Comparison of ENCODE assay signal across 8 cellular contexts in genomic region chr9:135439916-135440315, GRCh38.
"Had no signal": no experiment of that assay in that cellular context is flagged by ENCODE, and none has a peak within 500 bp of the region (broad histone marks: within the 10 kb centered on the region; RNA-seq: fewer than 3 reads in every experiment).

No MANE protein-coding gene starts in this region.

- H3K4me3 ChIP-seq: GM23248, HAP-1 had no signal

- ATAC-seq: HCT116, HepG2 had no signal

- H2AFZ ChIP-seq: GM23248 had no signal

- DNase-seq: GM23248, GOT3, HFFc6, KG1 had no signal

- H3K9me3 ChIP-seq: HAP-1 had no signal

- H3K4me3 Mint-ChIP-seq: HFFc6 had no signal

- H3K4me1 ChIP-seq: HAP-1 had no signal

- H3K27ac ChIP-seq: GM23248 had no signal

- H3K36me3 ChIP-seq: HAP-1 had no signal

- H3K27ac Mint-ChIP-seq: HFFc6, IgD-negative memory B cell had no signal

- H3K4me1 Mint-ChIP-seq: IgD-negative memory B cell had no signal

- H3K9ac ChIP-seq: GM23248 had no signal
